Comparison of ENCODE assay signal across 21 cellular contexts in genomic region chr3:168990111-168990510, GRCh38.
DNase-seq lines count a peak whose midpoint lies in the region; ATAC-seq, FAIRE-seq and TF ChIP-seq lines count a peak whose summit lies in the region.
"Had no signal": no experiment of that assay in that cellular context is flagged by ENCODE, and none has a peak within 500 bp of the region (broad histone marks: within the 10 kb centered on the region; RNA-seq: fewer than 3 reads in every experiment).

No MANE protein-coding gene starts in this region.

- no peaks in the 10 kb centered on the region for H3K9me1 ChIP-seq in endothelial cell of umbilical vein (replicated peaks; ENCODE audit: control insufficient read depth, extremely low read depth, insufficient read depth, low read length)

- no peak for FAIRE-seq in endothelial cell of umbilical vein (lab: Jason Lieb, UNC)
- FAIRE-seq: A204.1, G401.6, H54 had no signal

- BruUV-seq in endothelial cell of umbilical vein (replicated peaks; lab: Mats Ljungman, UMichigan), result no TSS peak

- H3K27ac ChIP-seq in AG04450 (ENCODE audit: low read depth, low read length) (no peak overlapping the region), endothelial cell of umbilical vein (ENCODE audit: insufficient read depth, low read depth, low read length) (no peak overlapping the region)
- H3K27ac ChIP-seq: KMS-11 had no signal

- dilution Hi-C loops in endothelial cell of umbilical vein (cut with MboI; ENCODE audit: extremely low pct_ligation_motif_present, low sequenced_read_pairs), result no loop called here

- no peaks in the 10 kb centered on the region for H3K79me2 ChIP-seq in endothelial cell of umbilical vein (ENCODE audit: control insufficient read depth, insufficient read depth, low read length)

- no peaks in the 10 kb centered on the region for H3K9me3 ChIP-seq in AG04450 (ENCODE audit: control insufficient read depth, insufficient read depth, low read length)
- H3K9me3 ChIP-seq in endothelial cell of umbilical vein (replicated peaks; ENCODE audit: control insufficient read depth, insufficient read depth, low read length), result no peaks in the 10 kb centered on the region
- H3K9me3 ChIP-seq: Caco-2 had no signal

- no peak for TF ChIP-seq CTCF in AG04450 (IDR thresholded peaks at IDR 0.05; ENCODE audit: low read depth, low read length)
- no peak for TF ChIP-seq CTCF in endothelial cell of umbilical vein (IDR thresholded peaks at IDR 0.05; ENCODE audit: extremely low read depth in 1 of 2, insufficient read depth in 1 of 2, low read depth in 1 of 2, low read length in 2 of 2)

- H3K4me3 ChIP-seq in AG04450 (ENCODE audit: low read depth, low read length), result no peak overlapping the region
- H3K4me3 ChIP-seq in endothelial cell of umbilical vein (replicated peaks in 1 of 3; ENCODE audit: insufficient read depth in 1 of 3, low read depth in 1 of 3, low read length in 3 of 3), result no peak overlapping the region

- no peak overlapping the region for H3K9ac ChIP-seq in endothelial cell of umbilical vein (replicated peaks; ENCODE audit: extremely low read depth, insufficient read depth, low read length)
- H3K9ac ChIP-seq: KMS-11 had no signal

- POLR2A ChIA-PET in AG04450 (lab: Yijun Ruan, JAX), result no interaction called here
- POLR2A ChIA-PET in endothelial cell of umbilical vein (lab: Charles Lee), result no interaction called here

- no peaks in the 10 kb centered on the region for H3K36me3 ChIP-seq in endothelial cell of umbilical vein (ENCODE audit: control insufficient read depth in 2 of 2, extremely low read depth in 1 of 2, insufficient read depth in 2 of 2, low read length in 2 of 2)

- ATAC-seq in HG03442 (IDR thresholded peaks at IDR 0.05; ENCODE audit: unreplicated experiment), result no peak
- ATAC-seq: Panc1, Right ventricle myocardium inferior had no signal

- H3K27me3 ChIP-seq in AG04450 (ENCODE audit: control insufficient read depth, insufficient read depth, low read length) (no peaks in the 10 kb centered on the region), endothelial cell of umbilical vein (ENCODE audit: control insufficient read depth in 2 of 2, insufficient read depth in 2 of 2, low read length in 2 of 2) (no peaks in the 10 kb centered on the region)

- no peak overlapping the region for H2AFZ ChIP-seq in endothelial cell of umbilical vein (ENCODE audit: low read depth, low read length)

- CTCF ChIA-PET in AG04450 (lab: Charles Lee) (interaction anchor here (0.7 kb wide), 1 partner anchor 143 kb away, joined by 4 read pairs; no protein-coding TSS in a partner anchor), endothelial cell of umbilical vein (lab: Charles Lee) (no interaction called here)

- no peak for TF ChIP-seq POLR2A in endothelial cell of umbilical vein (IDR thresholded peaks at IDR 0.05; ENCODE audit: low read depth, low read length)

- DNase-seq in AG04450 (ENCODE audit: low read depth, low spot score) (peak; percentile 15), SK-N-DZ (ENCODE audit: low spot score) (peak; percentile 6), endothelial cell of umbilical vein (ENCODE audit: low read depth, low spot score) (peak; percentile 30), left kidney (ENCODE audit: low read depth, low spot score) (peak; percentile 5), iPS-NIHi11 (ENCODE audit: low spot score) (no peak), NCI-H524 (lab: John Stamatoyannopoulos, UW) (no peak), Kasumi-1 (lab: John Stamatoyannopoulos, UW) (no peak)
- DNase-seq: Caco-2; CD4-positive, alpha-beta T cell; HFFc6; NCI-H1417 treated with DMSO at 0.1 percent for 48 hours; NCI-H187 treated with DMSO at 0.1 percent for 48 hours; NCI-H226; NCI-H526 had no signal

- no peaks in the 10 kb centered on the region for H4K20me1 ChIP-seq in endothelial cell of umbilical vein (replicated peaks; ENCODE audit: control insufficient read depth, extremely low read depth, insufficient read depth, low read length)

- no peak overlapping the region for H3K4me2 ChIP-seq in endothelial cell of umbilical vein (ENCODE audit: insufficient read depth, low read length)
- H3K4me2 ChIP-seq: KMS-11 had no signal

- intact Hi-C loops in endothelial cell of umbilical vein (cut with micrococcal nuclease), result no loop called here

- H3K4me1 ChIP-seq in endothelial cell of umbilical vein (ENCODE audit: control insufficient read depth, extremely low read depth, insufficient read depth, low read length), result peaks cover 6% of the 10 kb centered on the region
- H3K4me1 ChIP-seq: Caco-2 had no signal

TF ChIP-seq in endothelial cell of umbilical vein, 7 proteins besides CTCF, POLR2A, EP300 and RAD21:
- TF ChIP-seq POLR2AphosphoS5 (IDR thresholded peaks at IDR 0.05; ENCODE audit: insufficient read depth, low read depth, low read length) (no peak), EZH2 (IDR thresholded peaks at IDR 0.05; ENCODE audit: borderline replicate concordance, low read depth, low read length, severe bottlenecking) (no peak), GATA2 (IDR thresholded peaks at IDR 0.05; ENCODE audit: insufficient read depth, insufficient read length, low read depth, low read length) (no peak), MAX (IDR thresholded peaks at IDR 0.05; ENCODE audit: insufficient read depth, insufficient read length) (no peak), MYC (IDR thresholded peaks at IDR 0.05; ENCODE audit: low read depth, low read length) (no peak), FOS (IDR thresholded peaks at IDR 0.05; ENCODE audit: borderline replicate concordance, insufficient read depth, low read length) (no peak), JUN (IDR thresholded peaks at IDR 0.05; ENCODE audit: borderline replicate concordance, insufficient read depth, insufficient read length, low read depth) (no peak)
TF ChIP-seq in endothelial cell of umbilical vein: peak in this region for 0.

Comparison
In these comparisons a context has a peak if more than half of its experiments do, and no peak if none do; other contexts are left out.
1. DNase-seq: peak in AG04450 (single experiment), SK-N-DZ (single experiment), endothelial cell of umbilical vein (single experiment) and left kidney (single experiment); none in iPS-NIHi11 (single experiment), NCI-H524 (0 of 2) and Kasumi-1 (0 of 2).